In the genomic region with DNA sequence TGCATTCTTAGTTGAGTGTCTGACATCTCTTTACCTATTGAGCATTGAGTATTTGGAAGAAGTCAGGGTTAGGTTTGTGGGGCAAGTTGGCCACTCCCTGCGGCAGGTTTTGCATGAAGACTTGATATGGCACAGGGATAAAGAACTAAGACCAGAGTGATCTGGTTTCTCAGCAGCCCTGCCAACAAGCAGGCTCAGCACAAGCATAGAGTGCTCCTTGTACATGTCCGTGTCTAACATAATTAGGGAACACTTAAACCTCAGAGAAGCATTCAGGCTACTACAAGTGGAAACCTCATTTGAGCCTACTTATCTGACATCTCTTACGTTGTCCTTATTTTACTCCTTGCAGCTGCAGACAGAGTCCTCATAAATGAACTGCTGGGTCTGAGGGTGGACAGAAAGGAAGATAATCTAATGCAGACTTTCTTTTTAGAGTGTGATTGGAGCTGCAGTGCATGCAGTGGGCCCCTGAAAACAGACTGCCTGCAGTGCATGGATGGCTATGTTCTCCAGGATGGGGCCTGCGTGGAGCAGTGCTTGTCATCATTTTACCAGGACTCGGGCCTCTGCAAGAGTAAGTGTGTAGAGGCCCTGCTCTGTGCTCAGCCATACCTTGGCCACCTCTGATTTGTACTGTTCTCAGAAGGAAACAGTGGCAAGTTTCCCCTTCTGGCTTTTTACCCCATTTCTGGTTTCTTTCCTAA, we compare ENCODE assay signal across 23 cellular contexts.
"Had no signal": no experiment of that assay in that cellular context is flagged by ENCODE, and none has a peak within 500 bp of the region (broad histone marks: within the 10 kb centered on the region; RNA-seq: fewer than 3 reads in every experiment).

No MANE protein-coding gene starts in this region.

- H3K27ac Mint-ChIP-seq: activated CD4-positive, alpha-beta T cell treated with anti-CD3 and anti-CD28 coated beads for 36 hours; activated naive CD8-positive, alpha-beta T cell; activated T-helper 2 cell treated with anti-CD3 and anti-CD28 coated beads, Interferon-gamma antibody, Interleukin-2, Interleukin-4, amounts not matched to agents 10 μg/mL and 5 μg/mL and 100 μg/mL, durations not matched to agents 14 hours and 24 hours and 36 hours; immature natural killer cell; mesothelial cell of epicardium; naive thymus-derived CD8-positive, alpha-beta T cell; neural progenitor cell; progenitor cell of endocrine pancreas; WTC11 had no signal

- ATAC-seq: activated CD4-positive, alpha-beta T cell treated with anti-CD3 and anti-CD28 coated beads for 36 hours; activated T-cell treated with anti-CD3 and anti-CD28 coated beads, Interleukin-2, amount 50 U/mL, for 4 hours; left ventricle myocardium superior; naive thymus-derived CD8-positive, alpha-beta T cell; stimulated activated naive CD8-positive, alpha-beta T cell treated with anti-CD3 and anti-CD28 coated beads, Interleukin-15, Interleukin-2, amounts not matched to agents 100 U/mL and 50 U/mL, for 24 hours; upper lobe of right lung; WTC11 had no signal

- DNase-seq: activated CD4-positive, alpha-beta T cell treated with anti-CD3 and anti-CD28 coated beads for 36 hours; activated CD4-positive, alpha-beta T cell treated with anti-CD3 and anti-CD28 coated beads, Interleukin-2, amount 50 U/mL, for 48 hours; activated CD8-positive, alpha-beta memory T cell treated with anti-CD3 and anti-CD28 coated beads, Interleukin-2, amount 50 U/mL, for 48 hours; activated naive CD4-positive, alpha-beta T cell; activated T-cell treated with anti-CD3 and anti-CD28 coated beads, Interleukin-2, amount 50 U/mL, for 4 hours; effector memory CD4-positive, alpha-beta T cell; glutamatergic neuron; immature natural killer cell; left ventricle myocardium superior; mammary epithelial cell; naive thymus-derived CD8-positive, alpha-beta T cell; retina; stimulated activated CD4-positive, alpha-beta T cell treated with anti-CD3 and anti-CD28 coated beads, Interleukin-4, amount 100 ng/mL, for 24 hours; stimulated activated naive CD8-positive, alpha-beta T cell treated with anti-CD3 and anti-CD28 coated beads, Interleukin-15, Interleukin-2, amounts not matched to agents 100 U/mL and 50 U/mL, for 24 hours; T1000; upper lobe of right lung had no signal

- H3K36me3 Mint-ChIP-seq: activated naive CD8-positive, alpha-beta T cell; immature natural killer cell; naive thymus-derived CD8-positive, alpha-beta T cell had no signal

- H3K27me3 Mint-ChIP-seq: activated CD4-positive, alpha-beta T cell treated with anti-CD3 and anti-CD28 coated beads for 36 hours; activated naive CD8-positive, alpha-beta T cell; progenitor cell of endocrine pancreas had no signal

- H3K4me3 Mint-ChIP-seq: activated CD4-positive, alpha-beta T cell treated with anti-CD3 and anti-CD28 coated beads for 36 hours; activated naive CD8-positive, alpha-beta T cell; activated T-cell treated with anti-CD3 and anti-CD28 coated beads, Interleukin-2, amount 50 U/mL, for 4 hours; central memory CD8-positive, alpha-beta T cell; immature natural killer cell; mesothelial cell of epicardium; naive thymus-derived CD8-positive, alpha-beta T cell; neural progenitor cell; WTC11 had no signal

- H3K4me1 Mint-ChIP-seq: activated CD4-positive, alpha-beta T cell treated with anti-CD3 and anti-CD28 coated beads for 36 hours; central memory CD8-positive, alpha-beta T cell; immature natural killer cell; naive thymus-derived CD8-positive, alpha-beta T cell had no signal

- H3K9me3 Mint-ChIP-seq: activated T-cell treated with anti-CD3 and anti-CD28 coated beads, Interleukin-2, amount 50 U/mL, for 4 hours; activated T-helper 2 cell treated with anti-CD3 and anti-CD28 coated beads, Interferon-gamma antibody, Interleukin-2, Interleukin-4, amounts not matched to agents 10 μg/mL and 5 μg/mL and 100 μg/mL, durations not matched to agents 14 hours and 24 hours and 36 hours; central memory CD8-positive, alpha-beta T cell; immature natural killer cell; mesothelial cell of epicardium; naive thymus-derived CD8-positive, alpha-beta T cell; neural progenitor cell; WTC11 had no signal
